ENCODE assay signal across 36 cellular contexts in genomic region chr3:178496911-178497310, GRCh38. TPM values are rescaled to one million over a fixed set of nuclear protein-coding genes. Genes with fewer than 3 reads are reported as not detected.
"Had no signal": no experiment of that assay in that cellular context is flagged by ENCODE, and none has a peak within 500 bp of the region (broad histone marks: within the 10 kb centered on the region; RNA-seq: fewer than 3 reads in every experiment).

No MANE protein-coding gene starts in this region.

- H3K36me3 ChIP-seq: adrenal gland, ascending aorta, brain microvascular endothelial cell, breast epithelium, cardiac muscle cell had no signal

- H3K9me3 ChIP-seq: adrenal gland, ascending aorta, body of pancreas had no signal

- H3K4me3 ChIP-seq: adrenal gland, ascending aorta, body of pancreas, breast epithelium, cardiac muscle cell had no signal

- H3K27ac ChIP-seq: adrenal gland, ascending aorta, body of pancreas, brain microvascular endothelial cell, breast epithelium, cardiac muscle cell had no signal

- H3K4me1 ChIP-seq: adrenal gland, ascending aorta, breast epithelium had no signal

- DNase-seq: activated effector memory CD4-positive, alpha-beta T cell treated with anti-CD3 and anti-CD28 coated beads, Interleukin-2, amount 50 U/mL, for 16 hours; activated effector memory CD4-positive, alpha-beta T cell treated with Interleukin-2 at 50 U/mL for 16 hours; activated gamma-delta T cell; activated gamma-delta T cell treated with Interleukin-2 at 50 U/mL for 16 hours; activated naive CD4-positive, alpha-beta T cell; activated naive CD4-positive, alpha-beta T cell treated with anti-CD3 and anti-CD28 coated beads for 36 hours; activated naive CD4-positive, alpha-beta T cell treated with anti-CD3 and anti-CD28 coated beads, Interleukin-2, amount 10 ng/mL, durations not matched to agents 7 days and 5 days; activated naive CD4-positive, alpha-beta T cell treated with anti-CD3 and anti-CD28 coated beads, Interleukin-2, amount 50 U/mL, for 16 hours; activated naive CD4-positive, alpha-beta T cell treated with Interleukin-2 at 50 U/mL for 16 hours; activated naive CD8-positive, alpha-beta T cell treated with anti-CD3 and anti-CD28 coated beads for 36 hours; activated naive CD8-positive, alpha-beta T cell treated with anti-CD3 and anti-CD28 coated beads, Interleukin-2, amount 10 ng/mL, durations not matched to agents 7 days and 5 days; activated naive CD8-positive, alpha-beta T cell treated with anti-CD3 and anti-CD28 coated beads, Interleukin-2, amount 50 U/mL, for 24 hours; activated T-cell treated with anti-CD3 and anti-CD28 coated beads, Interleukin-2, amount 50 U/mL, for 1 hour; activated T-cell treated with anti-CD3 and anti-CD28 coated beads, Interleukin-2, amount 50 U/mL, for 24 hours; activated T-cell treated with anti-CD3 and anti-CD28 coated beads, Interleukin-2, amount 50 U/mL, for 4 hours; activated T-cell treated with anti-CD3 and anti-CD28 coated beads, Interleukin-2, amount 50 U/mL, for 48 hours; activated T-cell treated with anti-CD3 and anti-CD28 coated beads, Interleukin-2, amount 50 U/mL, for 72 hours; adrenal gland; amniotic stem cell; amygdala; anterior cingulate cortex; aorta; body of pancreas; brain microvascular endothelial cell; caudate nucleus; central memory CD4-positive, alpha-beta T cell; cerebellar nuclear complex had no signal

- H3K27me3 ChIP-seq: adrenal gland, ascending aorta, body of pancreas, brain microvascular endothelial cell, breast epithelium, cardiac muscle cell had no signal

RNA-seq across cellular contexts. Expression of gene KCNMB2, which starts 39.3 kb away (rescaled TPM):
- total RNA-seq: activated naive CD4-positive, alpha-beta T cell treated with anti-CD3 and anti-CD28 coated beads for 36 hours; activated naive CD4-positive, alpha-beta T cell treated with anti-CD3 and anti-CD28 coated beads, Interleukin-2, amount 50 U/mL, for 72 hours; activated naive CD8-positive, alpha-beta T cell treated with anti-CD3 and anti-CD28 coated beads for 36 hours; activated naive CD8-positive, alpha-beta T cell treated with anti-CD3 and anti-CD28 coated beads, Interleukin-2, amount 10 ng/mL, durations not matched to agents 7 days and 5 days; activated T-cell treated with anti-CD3 and anti-CD28 coated beads, Interleukin-2, amount 50 U/mL, for 4 hours; activated T-cell treated with anti-CD3 and anti-CD28 coated beads, Interleukin-2, amount 50 U/mL, for 72 hours; activated T-helper 1 cell treated with anti-CD3 and anti-CD28 coated beads, Interleukin-12 subunit alpha, Interleukin-12 subunit beta, Interleukin-2, Interleukin-4 antibody, amounts not matched to agents 30 ng/mL and 10 ng/mL and 1 ng/mL, durations not matched to agents 14 hours and 24 hours and 36 hours; activated T-helper 17 cell treated with anti-CD3 and anti-CD28 coated beads, Interleukin-2, amount 50 U/mL, for 72 hours; activated T-helper 2 cell treated with anti-CD3 and anti-CD28 coated beads, Interferon-gamma antibody, Interleukin-2, Interleukin-4, amounts not matched to agents 10 μg/mL and 5 μg/mL and 100 μg/mL, durations not matched to agents 14 hours and 24 hours and 36 hours; aorta; ascending aorta; astrocyte; bronchial epithelial cell had no signal
- polyA plus RNA-seq: aorta, cardiac muscle cell had no signal
